In the genomic region with DNA sequence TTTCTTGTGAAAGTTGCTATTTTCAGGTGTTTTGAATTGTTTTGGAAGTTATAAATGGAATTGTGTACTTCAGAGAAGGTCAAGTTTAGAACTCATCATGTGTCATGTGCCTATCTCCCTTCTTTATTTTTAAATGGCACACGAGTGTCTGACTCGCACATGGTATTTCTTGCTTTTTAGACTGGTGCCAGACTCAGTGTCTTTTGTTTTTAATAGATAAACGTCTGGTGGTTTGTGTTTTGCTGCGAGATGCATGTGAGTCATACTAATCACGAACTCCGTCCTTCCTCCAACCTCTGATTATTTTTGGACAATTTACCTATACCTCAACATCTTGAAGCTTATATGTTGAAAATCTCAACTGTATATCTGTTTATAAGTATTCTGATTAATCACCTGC, we compare ENCODE assay signal across 14 cellular contexts.
DNase-seq lines count a peak whose midpoint lies in the region; ATAC-seq lines count a peak whose summit lies in the region.
"Had no signal": no experiment of that assay in that cellular context is flagged by ENCODE, and none has a peak within 500 bp of the region (broad histone marks: within the 10 kb centered on the region; RNA-seq: fewer than 3 reads in every experiment).

No MANE protein-coding gene starts in this region.

- in situ Hi-C loops in SK-MEL-5 (cut with HindIII; ENCODE audit: low pct_unique_long_range_greater_than_20kb, low sequenced_read_pairs), result no loop called here

- peak; percentile 21 for DNase-seq in GM03348 (ENCODE audit: low spot score)
- DNase-seq in SK-MEL-5 (ENCODE audit: low read depth, low spot score), result peak; percentile 88
- DNase-seq in epithelial cell of prostate (ENCODE audit: low read depth, low spot score), result peak; percentile 16
- peak; percentile 39 for DNase-seq in pulmonary artery endothelial cell (ENCODE audit: low read depth, low spot score)
- DNase-seq in cerebellar cortex (ENCODE audit: low spot score), result no peak
- no peak for DNase-seq in activated CD4-positive, alpha-beta T cell treated with anti-CD3 and anti-CD28 coated beads, Interleukin-2, amount 10 ng/mL, durations not matched to agents 24 days and 14 days
- no peak for DNase-seq in activated CD4-positive, alpha-beta T cell treated with anti-CD3 and anti-CD28 coated beads for 48 hours
- DNase-seq: activated naive CD8-positive, alpha-beta T cell treated with anti-CD3 and anti-CD28 coated beads for 36 hours; Caco-2; NCI-H526 treated with DMSO at 0.1 percent for 48 hours; stimulated activated CD4-positive, alpha-beta T cell treated with anti-CD3 and anti-CD28 coated beads, Interleukin-15, amount 100 ng/mL, for 24 hours had no signal

- intact Hi-C loops in activated CD4-positive, alpha-beta T cell treated with anti-CD3 and anti-CD28 coated beads, Interleukin-2, amount 10 ng/mL, durations not matched to agents 24 days and 14 days (cut with micrococcal nuclease), result no loop called here

- ATAC-seq in HG02763 (IDR thresholded peaks at IDR 0.05; ENCODE audit: unreplicated experiment), result no peak

- H3K27me3 Mint-ChIP-seq in activated CD4-positive, alpha-beta T cell treated with anti-CD3 and anti-CD28 coated beads, Interleukin-2, amount 10 ng/mL, durations not matched to agents 24 days and 14 days, result no peaks in the 10 kb centered on the region
- H3K27me3 Mint-ChIP-seq: activated naive CD8-positive, alpha-beta T cell treated with anti-CD3 and anti-CD28 coated beads for 36 hours had no signal

- peaks cover 4% of the 10 kb centered on the region for H3K4me1 Mint-ChIP-seq in activated CD4-positive, alpha-beta T cell treated with anti-CD3 and anti-CD28 coated beads, Interleukin-2, amount 10 ng/mL, durations not matched to agents 24 days and 14 days
- H3K4me1 Mint-ChIP-seq: neural crest cell had no signal

- H3K27ac ChIP-seq in epithelial cell of prostate, result no peak overlapping the region
- H3K27ac ChIP-seq: HL-60 had no signal

- H3K4me3 Mint-ChIP-seq in activated CD4-positive, alpha-beta T cell treated with anti-CD3 and anti-CD28 coated beads, Interleukin-2, amount 10 ng/mL, durations not matched to agents 24 days and 14 days, result no peak overlapping the region
- H3K4me3 Mint-ChIP-seq: activated naive CD8-positive, alpha-beta T cell treated with anti-CD3 and anti-CD28 coated beads for 36 hours; neural crest cell had no signal

- no peaks in the 10 kb centered on the region for H3K9me3 Mint-ChIP-seq in activated CD4-positive, alpha-beta T cell treated with anti-CD3 and anti-CD28 coated beads, Interleukin-2, amount 10 ng/mL, durations not matched to agents 24 days and 14 days
- H3K9me3 Mint-ChIP-seq: activated naive CD8-positive, alpha-beta T cell treated with anti-CD3 and anti-CD28 coated beads for 36 hours had no signal

- H3K36me3 Mint-ChIP-seq in activated CD4-positive, alpha-beta T cell treated with anti-CD3 and anti-CD28 coated beads, Interleukin-2, amount 10 ng/mL, durations not matched to agents 24 days and 14 days (ENCODE audit: low read depth), result peaks cover 6% of the 10 kb centered on the region

- H3K27ac Mint-ChIP-seq in activated CD4-positive, alpha-beta T cell treated with anti-CD3 and anti-CD28 coated beads, Interleukin-2, amount 10 ng/mL, durations not matched to agents 24 days and 14 days, result no peak overlapping the region
- H3K27ac Mint-ChIP-seq: activated naive CD8-positive, alpha-beta T cell treated with anti-CD3 and anti-CD28 coated beads for 36 hours had no signal

Comparison
In these comparisons a context has a peak if more than half of its experiments do, and no peak if none do; other contexts are left out.
1. DNase-seq: peak in GM03348 (single experiment), SK-MEL-5 (single experiment), epithelial cell of prostate (single experiment) and pulmonary artery endothelial cell (single experiment); none in cerebellar cortex (single experiment), activated CD4-positive, alpha-beta T cell treated with anti-CD3 and anti-CD28 coated beads, Interleukin-2, amount 10 ng/mL, durations not matched to agents 24 days and 14 days (single experiment) and activated CD4-positive, alpha-beta T cell treated with anti-CD3 and anti-CD28 coated beads for 48 hours (single experiment).